ENCODE assay signal across 10 cellular contexts in genomic region chr10:119237722-119238436, GRCh38. TPM values are rescaled to one million over a fixed set of nuclear protein-coding genes. Genes with fewer than 3 reads are reported as not detected.
A peak's percentile ranks its signal among the peaks of the same experiment; 100 is the strongest.
DNase-seq lines count a peak whose midpoint lies in the region; ATAC-seq, FAIRE-seq and TF ChIP-seq lines count a peak whose summit lies in the region.
"Had no signal": no experiment of that assay in that cellular context is flagged by ENCODE, and none has a peak within 500 bp of the region (broad histone marks: within the 10 kb centered on the region; RNA-seq: fewer than 3 reads in every experiment).

No MANE protein-coding gene starts in this region.

- TF ChIP-seq EP300 in HepG2 (IDR thresholded peaks at IDR 0.05; ENCODE audit: low read depth in 2 of 2, low read length in 2 of 2) (0 out of 4 replicates have a peak, but pooled peaks of 1 of the 2 experiments have one; percentile 27), HepG2 (CRISPR knock-in tag; IDR thresholded peaks at IDR 0.05; ENCODE audit: borderline replicate concordance) (no peak)

- H3K36me3 ChIP-seq in HepG2 (replicated peaks in 1 of 2; ENCODE audit: control insufficient read depth in 1 of 2, insufficient read depth in 2 of 2, low read length in 2 of 2) (no peaks in the 10 kb centered on the region), right lobe of liver (no peaks in the 10 kb centered on the region), brain microvascular endothelial cell (replicated peaks) (no peaks in the 10 kb centered on the region)
- H3K36me3 ChIP-seq in naive thymus-derived CD4-positive, alpha-beta T cell (ENCODE audit: control insufficient read depth in 2 of 3, insufficient read depth in 3 of 3, low read length in 3 of 3): no peaks in the 10 kb centered on the region

- no peaks in the 10 kb centered on the region for H3K27me3 ChIP-seq in HepG2 (ENCODE audit: control insufficient read depth in 1 of 2, insufficient read depth in 2 of 2, low read length in 2 of 2)
- H3K27me3 ChIP-seq in right lobe of liver: no peaks in the 10 kb centered on the region
- no peaks in the 10 kb centered on the region for H3K27me3 ChIP-seq in naive thymus-derived CD4-positive, alpha-beta T cell (ENCODE audit: control insufficient read depth in 2 of 2, insufficient read depth in 2 of 2, low read length in 2 of 2)
- no peaks in the 10 kb centered on the region for H3K27me3 ChIP-seq in brain microvascular endothelial cell (replicated peaks)

- H3K4me3 Mint-ChIP-seq in naive thymus-derived CD4-positive, alpha-beta T cell: peak overlapping the region; percentile 37 to 76 (median 62)

- no peaks in the 10 kb centered on the region for H4K20me1 ChIP-seq in HepG2 (ENCODE audit: insufficient read depth, low read length)

- no TSS peak for BruUV-seq in HepG2 (replicated peaks; lab: Mats Ljungman, UMichigan)

- TF ChIP-seq POLR2A in HepG2 (IDR thresholded peaks at IDR 0.05; ENCODE audit: insufficient read depth in 1 of 2, low read depth in 2 of 2, low read length in 2 of 2) (no peak), right lobe of liver (IDR thresholded peaks at IDR 0.05) (no peak)

- peaks cover 82% of the 10 kb centered on the region for H3K4me1 ChIP-seq in HepG2 (ENCODE audit: insufficient read depth, low read length)
- peaks cover 0 to 28% (median 10%) of the 10 kb centered on the region in 4 donors for H3K4me1 ChIP-seq in right lobe of liver
- peaks cover 0 to 16% of the 10 kb centered on the region in 2 donors for H3K4me1 ChIP-seq in naive thymus-derived CD4-positive, alpha-beta T cell (ENCODE audit: control insufficient read depth in 2 of 2, insufficient read depth in 2 of 2, low read length in 2 of 2)

- intact Hi-C loops in HepG2 (cut with micrococcal nuclease; ENCODE audit: unreplicated experiment) (no loop called here), right lobe of liver (cut with DNase I) (no loop called here)
- intact Hi-C loops in naive thymus-derived CD4-positive, alpha-beta T cell (cut with micrococcal nuclease): no loop called here

- H3K36me3 Mint-ChIP-seq in naive thymus-derived CD4-positive, alpha-beta T cell: peaks cover 0 to 10% (median 10%) of the 10 kb centered on the region in 5 donors

- H3K27ac Mint-ChIP-seq in naive thymus-derived CD4-positive, alpha-beta T cell: peak overlapping the region; percentile 48 to 91 (median 84)

- no peaks in the 10 kb centered on the region for H3K27me3 Mint-ChIP-seq in naive thymus-derived CD4-positive, alpha-beta T cell

- H3K27ac ChIP-seq in HepG2 (ENCODE audit: extremely low read length, insufficient read depth, low read length) (peak overlapping the region; percentile 55), right lobe of liver (peak overlapping the region in 1 of 3 donors; percentile 15), coronary artery (peak overlapping the region; percentile 27 to 62), brain microvascular endothelial cell (no peak overlapping the region)
- H3K27ac ChIP-seq in naive thymus-derived CD4-positive, alpha-beta T cell (ENCODE audit: low read depth, low read length): peak overlapping the region; percentile 25

- H3K9ac ChIP-seq in HepG2 (ENCODE audit: insufficient read depth, low read depth, low read length): no peak overlapping the region

- peak; percentile 70 for FAIRE-seq in HepG2 (lab: Jason Lieb, UNC)
- FAIRE-seq: H54 had no signal

- CTCF ChIA-PET in HepG2 (lab: Yijun Ruan, JAX; ENCODE audit: low intra/inter-chr PET ratio, low total read pairs): no interaction called here
- CTCF ChIA-PET in naive thymus-derived CD4-positive, alpha-beta T cell (lab: Charles Lee): no interaction called here

- H3K9me3 ChIP-seq in HepG2 (ENCODE audit: low read length) (no peaks in the 10 kb centered on the region), right lobe of liver (no peaks in the 10 kb centered on the region)
- no peaks in the 10 kb centered on the region for H3K9me3 ChIP-seq in naive thymus-derived CD4-positive, alpha-beta T cell (ENCODE audit: control insufficient read depth in 2 of 3, low read length in 3 of 3)

- peak overlapping the region; percentile 12 to 32 (median 14); a peak in 3 of 6 replicates for H3K4me3 ChIP-seq in HepG2 (replicated peaks in 1 of 3; ENCODE audit: insufficient read depth in 1 of 3, low read depth in 2 of 3, low read length in 3 of 3)
- H3K4me3 ChIP-seq in right lobe of liver: no peak overlapping the region
- no peak overlapping the region for H3K4me3 ChIP-seq in coronary artery
- no peak overlapping the region for H3K4me3 ChIP-seq in naive thymus-derived CD4-positive, alpha-beta T cell (ENCODE audit: low read length)
- H3K4me3 ChIP-seq in brain microvascular endothelial cell (ENCODE audit: low read depth, low read length): no peak overlapping the region
- no peak overlapping the region for H3K4me3 ChIP-seq in foreskin fibroblast (ENCODE audit: low read depth in 1 of 2, low read length in 2 of 2)

- H3K79me2 ChIP-seq in HepG2 (ENCODE audit: insufficient read depth, low read length): peaks cover 12% of the 10 kb centered on the region

- WGBS in HepG2 (ENCODE audit: low lambda C conversion rate): 10% methylated on average over 8 of the region's 8 CpGs
- 71% methylated on average over 7 of the region's 8 CpGs for WGBS in right lobe of liver (ENCODE audit: insufficient coverage, low coverage, low lambda C conversion rate, missing lambda C conversion rate)

- DNase-seq in HepG2 (ENCODE audit: low spot score): no peak
- no peak for DNase-seq in right lobe of liver
- no peak for DNase-seq in coronary artery (ENCODE audit: low spot score)
- peak in 3 of 9 donors; percentile 18 to 21 (median 20) for DNase-seq in naive thymus-derived CD4-positive, alpha-beta T cell
- no peak for DNase-seq in GDM1 (lab: John Stamatoyannopoulos, UW)
- DNase-seq in brain microvascular endothelial cell: no peak
- no peak for DNase-seq in foreskin fibroblast
- no peak for DNase-seq in activated CD4-positive, alpha-beta T cell treated with anti-CD3 and anti-CD28 coated beads for 4 hours
- DNase-seq: NCI-H1092 had no signal

- POLR2A ChIA-PET in HepG2 (lab: Yijun Ruan, JAX): interaction anchor here (1.0 to 2.7 kb wide), 3 partner anchors 16 to 31 kb away, joined by 3 to 8 read pairs (median 8); no protein-coding TSS in a partner anchor
- POLR2A ChIA-PET in naive thymus-derived CD4-positive, alpha-beta T cell (lab: Charles Lee): interaction anchor here (1.2 kb wide), 1 partner anchor 31 kb away, joined by 3 read pairs; the partner anchor contains the start of gene GRK5

- ATAC-seq in HepG2 (peak; percentile 76), right lobe of liver (no peak)
- ATAC-seq in naive thymus-derived CD4-positive, alpha-beta T cell: peak; percentile 53

- peak overlapping the region; percentile 53 for H3K4me2 ChIP-seq in HepG2 (ENCODE audit: low read depth, low read length)

- H3K9me3 Mint-ChIP-seq in naive thymus-derived CD4-positive, alpha-beta T cell: peaks cover 0 to 3% (median 0%) of the 10 kb centered on the region in 11 donors

- H3K4me1 Mint-ChIP-seq in naive thymus-derived CD4-positive, alpha-beta T cell: peaks cover 29 to 75% (median 70%) of the 10 kb centered on the region in 7 donors

- in situ Hi-C loops in HepG2 (cut with HindIII; ENCODE audit: extremely low pct_ligation_motif_present, low pct_unique_long_range_greater_than_20kb) (no loop called here), brain microvascular endothelial cell (cut with HindIII; ENCODE audit: low pct_ligation_motif_present, low sequenced_read_pairs) (no loop called here)

- TF ChIP-seq RAD21 in HepG2 (CRISPR knock-in tag; IDR thresholded peaks at IDR 0.05): no peak

- TF ChIP-seq CTCF in HepG2 (CRISPR knock-in tag; IDR thresholded peaks at IDR 0.05) (no peak), right lobe of liver (IDR thresholded peaks at IDR 0.05) (no peak), coronary artery (IDR thresholded peaks at IDR 0.05) (no peak), brain microvascular endothelial cell (IDR thresholded peaks at IDR 0.05; ENCODE audit: low read depth, low read length, missing control alignments) (no peak), foreskin fibroblast (IDR thresholded peaks at IDR 0.05; ENCODE audit: low read depth, low read length) (no peak)

- H2AFZ ChIP-seq in HepG2 (ENCODE audit: low read length): no peak overlapping the region

RNA-seq across cellular contexts. Expression of gene GRK5, which starts 30.5 kb away (rescaled TPM):
- 12.6 and 12.8 TPM in 2 replicates for total RNA-seq in HepG2 (2016; rRNA removed; fragmentation: Illumina TruSeq; extraction: Trizol)
- total RNA-seq in HepG2 (2016; cell fraction: cytosol; rRNA removed; fragmentation: Illumina TruSeq; extraction: Trizol; ENCODE audit: low read depth): 6.3 and 7.7 TPM in 2 replicates
- 11.4 and 13.0 TPM in 2 replicates for total RNA-seq in HepG2 (2016; cell fraction: insoluble cytoplasmic fraction; rRNA removed; fragmentation: Illumina TruSeq; extraction: Trizol)
- 18.1 and 19.4 TPM in 2 replicates for total RNA-seq in HepG2 (2016; cell fraction: membrane; rRNA removed; fragmentation: Illumina TruSeq; extraction: Trizol)
- 6.4 and 8.1 TPM in 2 replicates for total RNA-seq in HepG2 (2016; cell fraction: nucleus; rRNA removed; fragmentation: Illumina TruSeq; extraction: Trizol)
- 10.4 and 11.5 TPM in 2 replicates for polyA plus RNA-seq in HepG2 (2011; rRNA removed)
- polyA plus RNA-seq in HepG2 (2011; cell fraction: cytosol; rRNA removed): 10.0 and 11.4 TPM in 2 replicates
- polyA plus RNA-seq in HepG2 (2011; cell fraction: nucleus; rRNA removed): 11.8 and 12.9 TPM in 2 replicates
- 10.9 and 14.3 TPM in 2 replicates for polyA plus RNA-seq in HepG2 (2012)
- polyA plus RNA-seq in HepG2 (2016; cell fraction: cytosol; fragmentation: Illumina TruSeq; extraction: Trizol; ENCODE audit: low read depth): 7.6 and 7.7 TPM in 2 replicates
- 14.0 and 15.2 TPM in 2 replicates for polyA plus RNA-seq in HepG2 (2016; cell fraction: insoluble cytoplasmic fraction; fragmentation: Illumina TruSeq; extraction: Trizol; ENCODE audit: low read depth)
- polyA plus RNA-seq in HepG2 (2016; cell fraction: membrane; fragmentation: Illumina TruSeq; extraction: Trizol; ENCODE audit: low read depth): 16.0 and 16.9 TPM in 2 replicates
- polyA plus RNA-seq in HepG2 (2016; cell fraction: nucleus; fragmentation: Illumina TruSeq; extraction: Trizol; ENCODE audit: insufficient read depth, low read depth): 15.4 and 17.0 TPM in 2 replicates
- 5.5 and 9.4 TPM in 2 replicates for polyA minus RNA-seq in HepG2 (2011; rRNA and poly(A)+ RNA removed; ENCODE audit: low replicate concordance)
- polyA minus RNA-seq in HepG2 (2011; cell fraction: cytosol; rRNA and poly(A)+ RNA removed): 5.5 and 8.2 TPM in 2 replicates
- polyA minus RNA-seq in HepG2 (2011; cell fraction: nucleus; rRNA and poly(A)+ RNA removed): 5.2 and 6.5 TPM in 2 replicates
- total RNA-seq in right lobe of liver: 10 to 100 TPM in 1 of 6 experiments, 1 to 10 TPM in 5; 5.9 to 11.5 (median 7.9) TPM
- total RNA-seq in naive thymus-derived CD4-positive, alpha-beta T cell: 10 to 100 TPM; 20.3 to 45.2 (median 34.2) TPM
- polyA plus RNA-seq in naive thymus-derived CD4-positive, alpha-beta T cell: 10 to 100 TPM; 16.4 to 30.3 TPM

RNA-seq across cellular contexts. Expression of gene PRDX3, which starts 59.3 kb away (rescaled TPM):
- total RNA-seq in HepG2 (2016; rRNA removed; fragmentation: Illumina TruSeq; extraction: Trizol) (407 and 643 TPM in 2 replicates), right lobe of liver (100 to 1,000 TPM; 171 to 235 (median 194) TPM)
- 38.1 and 38.2 TPM in 2 replicates for total RNA-seq in HepG2 (2016; cell fraction: cytosol; rRNA removed; fragmentation: Illumina TruSeq; extraction: Trizol; ENCODE audit: low read depth)
- total RNA-seq in HepG2 (2016; cell fraction: insoluble cytoplasmic fraction; rRNA removed; fragmentation: Illumina TruSeq; extraction: Trizol): 410 and 682 TPM in 2 replicates
- 107 and 113 TPM in 2 replicates for total RNA-seq in HepG2 (2016; cell fraction: membrane; rRNA removed; fragmentation: Illumina TruSeq; extraction: Trizol)
- 156 and 165 TPM in 2 replicates for total RNA-seq in HepG2 (2016; cell fraction: nucleus; rRNA removed; fragmentation: Illumina TruSeq; extraction: Trizol)
- 422 and 565 TPM in 2 replicates for polyA plus RNA-seq in HepG2 (2011; rRNA removed)
- 232 and 280 TPM in 2 replicates for polyA plus RNA-seq in HepG2 (2011; cell fraction: cytosol; rRNA removed)
- 67.2 and 84.0 TPM in 2 replicates for polyA plus RNA-seq in HepG2 (2011; cell fraction: nucleus; rRNA removed)
- polyA plus RNA-seq in HepG2 (2012): 200 and 294 TPM in 2 replicates
- polyA plus RNA-seq in HepG2 (2016; cell fraction: cytosol; fragmentation: Illumina TruSeq; extraction: Trizol; ENCODE audit: low read depth): 38.1 and 38.3 TPM in 2 replicates
- polyA plus RNA-seq in HepG2 (2016; cell fraction: insoluble cytoplasmic fraction; fragmentation: Illumina TruSeq; extraction: Trizol; ENCODE audit: low read depth): 634 and 704 TPM in 2 replicates
- 89.6 and 90.4 TPM in 2 replicates for polyA plus RNA-seq in HepG2 (2016; cell fraction: membrane; fragmentation: Illumina TruSeq; extraction: Trizol; ENCODE audit: low read depth)
- polyA plus RNA-seq in HepG2 (2016; cell fraction: nucleus; fragmentation: Illumina TruSeq; extraction: Trizol; ENCODE audit: insufficient read depth, low read depth): 227 and 242 TPM in 2 replicates
- polyA minus RNA-seq in HepG2 (2011; rRNA and poly(A)+ RNA removed; ENCODE audit: low replicate concordance): 468 and 479 TPM in 2 replicates
- polyA minus RNA-seq in HepG2 (2011; cell fraction: cytosol; rRNA and poly(A)+ RNA removed): 135 and 138 TPM in 2 replicates
- 69.5 and 85.7 TPM in 2 replicates for polyA minus RNA-seq in HepG2 (2011; cell fraction: nucleus; rRNA and poly(A)+ RNA removed)
- 100 to 1,000 TPM in 1 of 5 experiments, 10 to 100 TPM in 4; 11.7 to 120 (median 35.4) TPM for total RNA-seq in naive thymus-derived CD4-positive, alpha-beta T cell
- polyA plus RNA-seq in naive thymus-derived CD4-positive, alpha-beta T cell: 10 to 100 TPM; 70.7 to 87.5 TPM

Comparison
In these comparisons a context has a peak if more than half of its experiments do, and no peak if none do; other contexts are left out.
1. ATAC-seq: peak in HepG2 (single experiment) and naive thymus-derived CD4-positive, alpha-beta T cell (single experiment); none in right lobe of liver (0 of 4).
2. H3K4me3 ChIP-seq: peak in HepG2 (3 of 3); none in right lobe of liver (0 of 3), coronary artery (single experiment), naive thymus-derived CD4-positive, alpha-beta T cell (single experiment), brain microvascular endothelial cell (single experiment) and foreskin fibroblast (0 of 2).